Comparison of ENCODE assay signal across 1 cellular context in the genomic region with DNA sequence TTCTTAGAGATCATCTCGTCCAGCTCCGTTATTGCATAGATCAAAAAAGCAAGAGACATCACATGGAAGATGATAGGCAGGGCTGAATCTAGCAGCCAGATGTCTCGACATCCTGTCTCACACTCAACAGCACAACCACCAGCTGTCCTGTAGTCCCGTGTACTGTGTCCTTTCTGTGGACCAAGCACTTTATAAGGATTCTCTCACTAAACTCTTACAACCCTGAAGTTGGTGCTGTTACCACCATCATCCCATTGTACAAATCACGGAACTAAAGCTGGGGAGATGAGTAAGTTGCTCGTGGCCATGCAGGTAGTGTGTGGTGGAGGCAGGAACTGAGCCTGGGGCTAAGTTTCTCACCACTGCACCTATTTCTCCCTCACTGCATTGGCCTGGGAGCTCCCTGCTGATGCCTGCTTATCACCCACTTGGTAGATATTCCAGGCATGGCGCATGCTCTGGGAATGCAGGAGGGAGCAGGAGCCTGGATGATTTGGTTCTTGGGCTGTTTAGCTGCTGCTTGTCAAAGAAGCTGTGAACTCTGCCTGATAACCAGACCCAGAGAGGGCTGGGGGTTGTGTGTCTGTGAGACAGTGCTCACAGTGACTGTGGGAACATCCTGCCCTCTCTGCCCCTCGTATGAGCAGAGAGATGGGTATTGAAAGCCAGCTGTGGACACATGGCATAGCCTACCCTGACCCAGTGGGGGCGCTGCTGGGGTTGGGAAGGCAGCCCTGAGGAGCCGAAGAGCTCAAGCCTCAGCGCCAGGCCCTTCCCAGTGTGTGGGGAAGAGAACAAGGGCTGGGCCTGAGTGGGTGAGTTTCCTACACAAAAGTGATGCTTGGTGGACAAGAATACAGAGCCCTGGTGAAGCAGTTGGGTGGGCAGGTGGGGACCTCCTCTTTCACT.
TF ChIP-seq lines count a peak whose summit lies in the region.

No MANE protein-coding gene starts in this region.

TF ChIP-seq in H1, 55 proteins besides CTCF, POLR2A, EP300 and RAD21 (continued from another document):
- TF ChIP-seq PHF8 (conservative IDR thresholded peaks at IDR 0.05; ENCODE audit: low read depth, low read length) (no peak), RBBP5 (IDR thresholded peaks at IDR 0.05; ENCODE audit: borderline replicate concordance, low read depth, low read length) (no peak), SIN3A (conservative IDR thresholded peaks at IDR 0.05 in 1 of 2, IDR thresholded peaks at IDR 0.05 in 1 of 2; ENCODE audit: low read depth in 1 of 2, low read length in 2 of 2) (0 out of 4 replicates have a peak, but pooled peaks of 1 of the 2 experiments have one; percentile 21), NRF1 (IDR thresholded peaks at IDR 0.05; ENCODE audit: low read depth, low read length) (no peak), SP2 (IDR thresholded peaks at IDR 0.05; ENCODE audit: low read length) (no peak), BCL11A (IDR thresholded peaks at IDR 0.05; ENCODE audit: low read depth in 2 of 2, low read length in 2 of 2) (no peak)
